In genomic region chr12:49320411-49321103, GRCh38 we compare ENCODE assay signal across 8 cellular contexts. TPM values are rescaled to one million over a fixed set of nuclear protein-coding genes. Genes with fewer than 3 reads are reported as not detected.
A peak's percentile ranks its signal among the peaks of the same experiment; 100 is the strongest.
DNase-seq lines count a peak whose midpoint lies in the region; ATAC-seq, FAIRE-seq and TF ChIP-seq lines count a peak whose summit lies in the region.
"Not testable (repeated sequence)": the region's sequence is repeated elsewhere in the genome, so short reads cannot be mapped to it uniquely, and the experiment has no call there.
"Had no signal": no experiment of that assay in that cellular context is flagged by ENCODE, and none has a peak within 500 bp of the region (broad histone marks: within the 10 kb centered on the region; RNA-seq: fewer than 3 reads in every experiment).

No MANE protein-coding gene starts in this region.

- TF ChIP-seq RAD21 in K562 (CRISPR knock-in tag; conservative IDR thresholded peaks at IDR 0.05 in 1 of 2, IDR thresholded peaks at IDR 0.05 in 1 of 2), result not testable (repeated sequence)

- WGBS in K562 (ENCODE audit: insufficient coverage, low coverage, missing lambda C conversion rate), result 77% methylated on average over 9 of the region's 9 CpGs

- peaks cover 13% of the 10 kb centered on the region for H3K36me3 Mint-ChIP-seq in Caco-2 (ENCODE audit: insufficient read depth, unreplicated experiment)
- not testable (repeated sequence) for H3K36me3 Mint-ChIP-seq in activated CD4-positive, alpha-beta T cell treated with anti-CD3 and anti-CD28 coated beads, Interleukin-2, amount 10 ng/mL, durations not matched to agents 24 days and 14 days (ENCODE audit: low read depth); memory B cell; neural crest cell (ENCODE audit: low read depth)
- peaks cover 14% of the 10 kb centered on the region for H3K36me3 Mint-ChIP-seq in activated T-helper 2 cell treated with anti-CD3 and anti-CD28 coated beads, Interferon-gamma antibody, Interleukin-2, Interleukin-4, amounts not matched to agents 10 μg/mL and 5 μg/mL and 100 μg/mL, durations not matched to agents 14 hours and 24 hours and 36 hours (ENCODE audit: low read depth)
- peaks cover 14% of the 10 kb centered on the region for H3K36me3 Mint-ChIP-seq in stimulated activated effector memory CD8-positive, alpha-beta T cell treated with anti-CD3 and anti-CD28 coated beads, Interleukin-12 subunit alpha, Interleukin-12 subunit beta, amount 100 ng/mL, for 72 hours

- not testable (repeated sequence) for H3K9ac ChIP-seq in K562 (ENCODE audit: insufficient read depth in 1 of 2, low read depth in 2 of 2, low read length in 2 of 2)

- POLR2A ChIA-PET in Caco-2 (lab: Charles Lee), result not testable (repeated sequence)
- POLR2A ChIA-PET in K562 (lab: Yijun Ruan, JAX), result interaction anchor here (0.9 to 2.9 kb wide), 3 partner anchors 15 to 54 kb away, joined by 3 to 21 read pairs (median 3); no protein-coding TSS in a partner anchor

- CTCF ChIA-PET in Caco-2 (lab: Charles Lee), result interaction anchor here (0.7 kb wide), 1 partner anchor 204 kb away, joined by 3 read pairs; no protein-coding TSS in a partner anchor
- CTCF ChIA-PET in K562 (lab: Yijun Ruan, JAX; ENCODE audit: low intra/inter-chr PET ratio), result interaction anchor here (0.7 kb wide), 1 partner anchor 329 kb away, joined by 3 read pairs; no protein-coding TSS in a partner anchor

- TF ChIP-seq POLR2A in K562 (conservative IDR thresholded peaks at IDR 0.05), result not testable (repeated sequence)

- not testable (repeated sequence) for H3K4me3 ChIP-seq in Caco-2 (ENCODE audit: low read depth, low read length); K562

- peaks cover 22% of the 10 kb centered on the region for H3K79me2 ChIP-seq in K562 (ENCODE audit: control insufficient read depth, insufficient read depth, low read length)

- FAIRE-seq in K562 (lab: Jason Lieb, UNC), result not testable (repeated sequence)

- not testable (repeated sequence) for H2AFZ ChIP-seq in K562 (ENCODE audit: low read depth, low read length)

- H4K20me1 ChIP-seq in K562 (replicated peaks; ENCODE audit: control insufficient read depth, insufficient read depth, low read length), result not testable (repeated sequence)

- H3K4me3 Mint-ChIP-seq in Caco-2 (ENCODE audit: unreplicated experiment) (peak overlapping the region; percentile 17), memory B cell (peak overlapping the region; percentile 17), neural crest cell (peak overlapping the region; percentile 52)
- H3K4me3 Mint-ChIP-seq in activated CD4-positive, alpha-beta T cell treated with anti-CD3 and anti-CD28 coated beads, Interleukin-2, amount 10 ng/mL, durations not matched to agents 24 days and 14 days, result peak overlapping the region; percentile 40
- H3K4me3 Mint-ChIP-seq in activated T-helper 2 cell treated with anti-CD3 and anti-CD28 coated beads, Interferon-gamma antibody, Interleukin-2, Interleukin-4, amounts not matched to agents 10 μg/mL and 5 μg/mL and 100 μg/mL, durations not matched to agents 14 hours and 24 hours and 36 hours (ENCODE audit: low read depth), result peak overlapping the region; percentile 35
- H3K4me3 Mint-ChIP-seq in stimulated activated effector memory CD8-positive, alpha-beta T cell treated with anti-CD3 and anti-CD28 coated beads, Interleukin-12 subunit alpha, Interleukin-12 subunit beta, amount 100 ng/mL, for 72 hours, result peak overlapping the region; percentile 92

- not testable (repeated sequence) for TF ChIP-seq EP300 in K562 (IDR thresholded peaks at IDR 0.05; ENCODE audit: low read length)

- in situ Hi-C loops in K562 (cut with MboI), result not testable (repeated sequence)

- not testable (repeated sequence) for H3K9me1 ChIP-seq in K562 (ENCODE audit: control insufficient read depth, insufficient read depth, low read length)

- not testable (repeated sequence) for H3K9me3 Mint-ChIP-seq in Caco-2 (ENCODE audit: unreplicated experiment); activated CD4-positive, alpha-beta T cell treated with anti-CD3 and anti-CD28 coated beads, Interleukin-2, amount 10 ng/mL, durations not matched to agents 24 days and 14 days; activated T-helper 2 cell treated with anti-CD3 and anti-CD28 coated beads, Interferon-gamma antibody, Interleukin-2, Interleukin-4, amounts not matched to agents 10 μg/mL and 5 μg/mL and 100 μg/mL, durations not matched to agents 14 hours and 24 hours and 36 hours; memory B cell; neural crest cell; stimulated activated effector memory CD8-positive, alpha-beta T cell treated with anti-CD3 and anti-CD28 coated beads, Interleukin-12 subunit alpha, Interleukin-12 subunit beta, amount 100 ng/mL, for 72 hours

- not testable (repeated sequence) for DNase-seq in Caco-2; activated CD4-positive, alpha-beta T cell treated with anti-CD3 and anti-CD28 coated beads, Interleukin-2, amount 10 ng/mL, durations not matched to agents 24 days and 14 days; activated T-helper 2 cell treated with anti-CD3 and anti-CD28 coated beads, Interferon-gamma antibody, Interleukin-2, Interleukin-4, amounts not matched to agents 10 μg/mL and 5 μg/mL and 100 μg/mL, durations not matched to agents 14 hours and 24 hours and 36 hours (ENCODE audit: low spot score); K562 (ENCODE audit: extremely low read depth in 1 of 4, low spot score in 3 of 4); memory B cell (ENCODE audit: low spot score in 2 of 2); neural crest cell (ENCODE audit: low read depth, low spot score); stimulated activated effector memory CD8-positive, alpha-beta T cell treated with anti-CD3 and anti-CD28 coated beads, Interleukin-12 subunit alpha, Interleukin-12 subunit beta, amount 100 ng/mL, for 72 hours (ENCODE audit: low spot score in 2 of 2)

- not testable (repeated sequence) for ATAC-seq in K562; memory B cell (ENCODE audit: low read depth); stimulated activated effector memory CD8-positive, alpha-beta T cell treated with anti-CD3 and anti-CD28 coated beads, Interleukin-12 subunit alpha, Interleukin-12 subunit beta, amount 100 ng/mL, for 72 hours

- H3K27ac ChIP-seq in K562 (ENCODE audit: extremely low read depth, low read depth, low read length), result not testable (repeated sequence)

- H3K4me1 Mint-ChIP-seq in Caco-2 (ENCODE audit: low read depth, unreplicated experiment), result not testable (repeated sequence)
- H3K4me1 Mint-ChIP-seq in activated CD4-positive, alpha-beta T cell treated with anti-CD3 and anti-CD28 coated beads, Interleukin-2, amount 10 ng/mL, durations not matched to agents 24 days and 14 days, result peaks cover 22% of the 10 kb centered on the region
- peaks cover 12% of the 10 kb centered on the region for H3K4me1 Mint-ChIP-seq in activated T-helper 2 cell treated with anti-CD3 and anti-CD28 coated beads, Interferon-gamma antibody, Interleukin-2, Interleukin-4, amounts not matched to agents 10 μg/mL and 5 μg/mL and 100 μg/mL, durations not matched to agents 14 hours and 24 hours and 36 hours (ENCODE audit: low read depth)
- H3K4me1 Mint-ChIP-seq in memory B cell, result peaks cover 14% of the 10 kb centered on the region
- H3K4me1 Mint-ChIP-seq in neural crest cell, result peaks cover 24% of the 10 kb centered on the region
- peaks cover 33% of the 10 kb centered on the region for H3K4me1 Mint-ChIP-seq in stimulated activated effector memory CD8-positive, alpha-beta T cell treated with anti-CD3 and anti-CD28 coated beads, Interleukin-12 subunit alpha, Interleukin-12 subunit beta, amount 100 ng/mL, for 72 hours

- intact Hi-C loops in Caco-2 (cut with micrococcal nuclease; ENCODE audit: unreplicated experiment); activated CD4-positive, alpha-beta T cell treated with anti-CD3 and anti-CD28 coated beads, Interleukin-2, amount 10 ng/mL, durations not matched to agents 24 days and 14 days (cut with micrococcal nuclease); activated T-helper 2 cell treated with anti-CD3 and anti-CD28 coated beads, Interferon-gamma antibody, Interleukin-2, Interleukin-4, amounts not matched to agents 10 μg/mL and 5 μg/mL and 100 μg/mL, durations not matched to agents 14 hours and 24 hours and 36 hours (cut with micrococcal nuclease); K562 (cut with micrococcal nuclease): not testable (repeated sequence)

- not testable (repeated sequence) for H3K4me2 ChIP-seq in K562 (ENCODE audit: insufficient read depth, low read length)

- not testable (repeated sequence) for H3K36me3 ChIP-seq in Caco-2 (ENCODE audit: control insufficient read depth, insufficient read depth, low read length)
- H3K36me3 ChIP-seq in K562 (ENCODE audit: control insufficient read depth, insufficient read depth, low read length), result peaks cover 15% of the 10 kb centered on the region; the same call in 2 of the 3 replicates

- not testable (repeated sequence) for TF ChIP-seq CTCF in Caco-2 (IDR thresholded peaks at IDR 0.05; ENCODE audit: insufficient read depth in 1 of 2, low read depth in 1 of 2, low read length in 1 of 2, severe bottlenecking in 1 of 2, unreplicated experiment in 1 of 2); K562 (IDR thresholded peaks at IDR 0.05 in 2 of 3, conservative IDR thresholded peaks at IDR 0.05 in 1 of 3; ENCODE audit: insufficient read depth in 2 of 3, low read depth in 1 of 3, low read length in 3 of 3); neural crest cell (conservative IDR thresholded peaks at IDR 0.05)

- H3K27me3 ChIP-seq in Caco-2 (replicated peaks; ENCODE audit: control insufficient read depth, insufficient read depth, low read length); K562 (ENCODE audit: control insufficient read depth in 2 of 2, insufficient read depth in 2 of 2, low read length in 2 of 2): not testable (repeated sequence)

- BruUV-seq in Caco-2 (replicated peaks; lab: Mats Ljungman, UMichigan); K562 (replicated peaks; lab: Mats Ljungman, UMichigan): not testable (repeated sequence)

- H3K4me1 ChIP-seq in Caco-2, result not testable (repeated sequence)
- peaks cover 5 to 13% of the 10 kb centered on the region in 2 experiments; a peak in 3 of 5 replicates for H3K4me1 ChIP-seq in K562 (replicated peaks in 1 of 2; ENCODE audit: control insufficient read depth in 2 of 2, insufficient read depth in 2 of 2, low read length in 2 of 2)

- H3K27ac Mint-ChIP-seq in Caco-2 (ENCODE audit: unreplicated experiment); activated CD4-positive, alpha-beta T cell treated with anti-CD3 and anti-CD28 coated beads, Interleukin-2, amount 10 ng/mL, durations not matched to agents 24 days and 14 days; activated T-helper 2 cell treated with anti-CD3 and anti-CD28 coated beads, Interferon-gamma antibody, Interleukin-2, Interleukin-4, amounts not matched to agents 10 μg/mL and 5 μg/mL and 100 μg/mL, durations not matched to agents 14 hours and 24 hours and 36 hours; memory B cell; neural crest cell (ENCODE audit: unreplicated experiment); stimulated activated effector memory CD8-positive, alpha-beta T cell treated with anti-CD3 and anti-CD28 coated beads, Interleukin-12 subunit alpha, Interleukin-12 subunit beta, amount 100 ng/mL, for 72 hours: not testable (repeated sequence)

- H3K27me3 Mint-ChIP-seq in Caco-2 (ENCODE audit: insufficient read depth, unreplicated experiment); activated CD4-positive, alpha-beta T cell treated with anti-CD3 and anti-CD28 coated beads, Interleukin-2, amount 10 ng/mL, durations not matched to agents 24 days and 14 days; activated T-helper 2 cell treated with anti-CD3 and anti-CD28 coated beads, Interferon-gamma antibody, Interleukin-2, Interleukin-4, amounts not matched to agents 10 μg/mL and 5 μg/mL and 100 μg/mL, durations not matched to agents 14 hours and 24 hours and 36 hours (ENCODE audit: low read depth); memory B cell: not testable (repeated sequence)
- peaks cover 14% of the 10 kb centered on the region for H3K27me3 Mint-ChIP-seq in neural crest cell (ENCODE audit: low read depth)

- H3K9me3 ChIP-seq in Caco-2; K562 (replicated peaks; ENCODE audit: control insufficient read depth, insufficient read depth, low read depth, low read length): not testable (repeated sequence)

RNA-seq across cellular contexts. Expression of gene TROAP, which starts 2.5 kb away (rescaled TPM):
- total RNA-seq in Caco-2 (2022) (134 and 135 TPM in 2 replicates), K562 (2014; rRNA removed) (60.4 and 60.8 TPM in 2 replicates), K562 (2014; rRNA removed; fragmentation: Illumina TruSeq; extraction: Trizol) (39.0 and 56.5 TPM in 2 replicates), K562 (2015; rRNA removed; fragmentation: Illumina TruSeq; extraction: Trizol) (59.2 and 59.8 TPM in 2 replicates), K562 (2021) (72.9 and 83.0 TPM in 2 replicates), neural crest cell (88.0 and 91.2 TPM in 2 replicates)
- 49.9 and 51.6 TPM in 2 replicates for total RNA-seq in activated CD4-positive, alpha-beta T cell treated with anti-CD3 and anti-CD28 coated beads, Interleukin-2, amount 10 ng/mL, durations not matched to agents 24 days and 14 days
- total RNA-seq in activated T-helper 2 cell treated with anti-CD3 and anti-CD28 coated beads, Interferon-gamma antibody, Interleukin-2, Interleukin-4, amounts not matched to agents 10 μg/mL and 5 μg/mL and 100 μg/mL, durations not matched to agents 14 hours and 24 hours and 36 hours, result 58.3 and 59.3 TPM in 2 replicates
- 116 and 289 TPM in 2 replicates for total RNA-seq in K562 (2011; cell fraction: chromatin; rRNA removed; ENCODE audit: low replicate concordance)
- total RNA-seq in K562 (2011; cell fraction: nucleolus; rRNA removed), result 173 and 178 TPM in 2 replicates
- 141 and 151 TPM in 2 replicates for total RNA-seq in K562 (2011; cell fraction: nucleoplasm; rRNA removed)
- polyA plus RNA-seq in K562 (2011; rRNA removed) (46.4 and 61.0 TPM in 2 replicates), K562 (2014; fragmentation: Illumina TruSeq; extraction: Trizol) (171 and 183 TPM in 2 replicates), K562 (2014; fragmentation: Nextera tagmentation; extraction: Ambion mirVana) (10 to 100 TPM; 52.1 to 53.7 TPM), K562 (2014; rRNA removed) (101 and 112 TPM in 2 replicates)
- polyA plus RNA-seq in K562 (2011; cell fraction: cytosol; rRNA removed), result 34.7 and 45.0 TPM in 2 replicates
- 167 and 238 TPM in 2 replicates for polyA plus RNA-seq in K562 (2011; cell fraction: nucleus; rRNA removed)
- 67.5 and 72.2 TPM in 2 replicates for polyA plus RNA-seq in K562 (2012)
- 26.0 and 27.1 TPM in 2 replicates for polyA minus RNA-seq in K562 (2011; rRNA and poly(A)+ RNA removed)
- 28.1 and 36.8 TPM in 2 replicates for polyA minus RNA-seq in K562 (2011; cell fraction: cytosol; rRNA and poly(A)+ RNA removed)
- 70.8 and 123 TPM in 2 replicates for polyA minus RNA-seq in K562 (2011; cell fraction: nucleus; rRNA and poly(A)+ RNA removed)

RNA-seq across cellular contexts. Expression of gene C1QL4, which starts 16.4 kb away (rescaled TPM):
- total RNA-seq in Caco-2 (2022), result 2.6 and 3.6 TPM in 2 replicates
- not detected in 2 replicates for total RNA-seq in activated CD4-positive, alpha-beta T cell treated with anti-CD3 and anti-CD28 coated beads, Interleukin-2, amount 10 ng/mL, durations not matched to agents 24 days and 14 days
- not detected in 2 replicates for total RNA-seq in activated T-helper 2 cell treated with anti-CD3 and anti-CD28 coated beads, Interferon-gamma antibody, Interleukin-2, Interleukin-4, amounts not matched to agents 10 μg/mL and 5 μg/mL and 100 μg/mL, durations not matched to agents 14 hours and 24 hours and 36 hours
- 0.77 and 1.9 TPM in 2 replicates for total RNA-seq in K562 (2011; cell fraction: chromatin; rRNA removed; ENCODE audit: low replicate concordance)
- 2.7 and 2.8 TPM in 2 replicates for total RNA-seq in K562 (2011; cell fraction: nucleolus; rRNA removed)
- total RNA-seq in K562 (2011; cell fraction: nucleoplasm; rRNA removed), result 1.3 and 1.9 TPM in 2 replicates
- 2.0 and 2.1 TPM in 2 replicates for total RNA-seq in K562 (2014; rRNA removed)
- total RNA-seq in K562 (2014; rRNA removed; fragmentation: Illumina TruSeq; extraction: Trizol), result 0.10 and 0.15 TPM in 2 replicates
- total RNA-seq in K562 (2015; rRNA removed; fragmentation: Illumina TruSeq; extraction: Trizol), result 0.14 and 0.23 TPM in 2 replicates
- 1.4 and 1.5 TPM in 2 replicates for total RNA-seq in K562 (2021)
- 0.35 and 0.81 TPM in 2 replicates for polyA plus RNA-seq in K562 (2011; rRNA removed)
- 0.75 and 1.8 TPM in 2 replicates for polyA plus RNA-seq in K562 (2011; cell fraction: cytosol; rRNA removed)
- 2.0 and 2.9 TPM in 2 replicates for polyA plus RNA-seq in K562 (2011; cell fraction: nucleus; rRNA removed)
- polyA plus RNA-seq in K562 (2012), result 0.64 and 1.00 TPM in 2 replicates
- 0.31 and 0.61 TPM in 2 replicates for polyA plus RNA-seq in K562 (2014; fragmentation: Illumina TruSeq; extraction: Trizol)
- under 1 TPM; 0.08 to 0.10 TPM for polyA plus RNA-seq in K562 (2014; fragmentation: Nextera tagmentation; extraction: Ambion mirVana)
- polyA plus RNA-seq in K562 (2014; rRNA removed), result 1.2 and 1.3 TPM in 2 replicates
- 0.18 TPM in 1 of 2 replicates, not detected in the other for polyA minus RNA-seq in K562 (2011; rRNA and poly(A)+ RNA removed)
- polyA minus RNA-seq in K562 (2011; cell fraction: cytosol; rRNA and poly(A)+ RNA removed), result 0.38 and 1.0 TPM in 2 replicates
- 0.94 and 1.00 TPM in 2 replicates for polyA minus RNA-seq in K562 (2011; cell fraction: nucleus; rRNA and poly(A)+ RNA removed)
- 0.63 and 0.80 TPM in 2 replicates for total RNA-seq in neural crest cell

RNA-seq across cellular contexts. Expression of gene PRPH, which starts 25.6 kb away (rescaled TPM):
- total RNA-seq in Caco-2 (2022) (3.2 and 4.9 TPM in 2 replicates), K562 (2014; rRNA removed) (0.27 and 1.3 TPM in 2 replicates), K562 (2014; rRNA removed; fragmentation: Illumina TruSeq; extraction: Trizol) (0.36 and 0.51 TPM in 2 replicates), K562 (2015; rRNA removed; fragmentation: Illumina TruSeq; extraction: Trizol) (0.41 TPM in 1 of 2 replicates, not detected in the other), K562 (2021) (0.81 and 1.6 TPM in 2 replicates), neural crest cell (0.70 and 1.3 TPM in 2 replicates)
- 0.23 TPM in 1 of 2 replicates, not detected in the other for total RNA-seq in activated CD4-positive, alpha-beta T cell treated with anti-CD3 and anti-CD28 coated beads, Interleukin-2, amount 10 ng/mL, durations not matched to agents 24 days and 14 days
- total RNA-seq in activated T-helper 2 cell treated with anti-CD3 and anti-CD28 coated beads, Interferon-gamma antibody, Interleukin-2, Interleukin-4, amounts not matched to agents 10 μg/mL and 5 μg/mL and 100 μg/mL, durations not matched to agents 14 hours and 24 hours and 36 hours, result not detected in 2 replicates
- not detected in 2 replicates for total RNA-seq in K562 (2011; cell fraction: chromatin; rRNA removed; ENCODE audit: low replicate concordance)
- 0.13 and 0.67 TPM in 2 replicates for total RNA-seq in K562 (2011; cell fraction: nucleolus; rRNA removed)
- 0.81 TPM in 1 of 2 replicates, not detected in the other for total RNA-seq in K562 (2011; cell fraction: nucleoplasm; rRNA removed)
- polyA plus RNA-seq in K562 (2011; rRNA removed) (0.71 and 1.4 TPM in 2 replicates), K562 (2014; fragmentation: Illumina TruSeq; extraction: Trizol) (0.97 and 1.3 TPM in 2 replicates), K562 (2014; fragmentation: Nextera tagmentation; extraction: Ambion mirVana) (1 to 10 TPM; 1.8 to 1.9 TPM), K562 (2014; rRNA removed) (1.3 TPM in 2 replicates)
- polyA plus RNA-seq in K562 (2011; cell fraction: cytosol; rRNA removed), result 1.2 and 2.7 TPM in 2 replicates
- polyA plus RNA-seq in K562 (2011; cell fraction: nucleus; rRNA removed), result 0.65 and 1.4 TPM in 2 replicates
- polyA plus RNA-seq in K562 (2012), result 1.1 and 4.3 TPM in 2 replicates
- 0.84 TPM in 1 of 2 replicates, not detected in the other for polyA minus RNA-seq in K562 (2011; rRNA and poly(A)+ RNA removed)
- not detected in 2 replicates for polyA minus RNA-seq in K562 (2011; cell fraction: cytosol; rRNA and poly(A)+ RNA removed)
- not detected in 2 replicates for polyA minus RNA-seq in K562 (2011; cell fraction: nucleus; rRNA and poly(A)+ RNA removed)
- total RNA-seq: HFFc6 had no signal

RNA-seq across cellular contexts. Expression of gene DNAJC22, which starts 26.1 kb away (rescaled TPM):
- total RNA-seq in Caco-2 (2022) (40.6 and 47.7 TPM in 2 replicates), K562 (2014; rRNA removed) (0.50 and 0.69 TPM in 2 replicates), K562 (2014; rRNA removed; fragmentation: Illumina TruSeq; extraction: Trizol) (0.47 and 0.99 TPM in 2 replicates), K562 (2015; rRNA removed; fragmentation: Illumina TruSeq; extraction: Trizol) (0.40 and 0.45 TPM in 2 replicates), K562 (2021) (0.62 and 0.69 TPM in 2 replicates), neural crest cell (0.32 and 0.35 TPM in 2 replicates)
- total RNA-seq in activated CD4-positive, alpha-beta T cell treated with anti-CD3 and anti-CD28 coated beads, Interleukin-2, amount 10 ng/mL, durations not matched to agents 24 days and 14 days, result not detected in 2 replicates
- total RNA-seq in activated T-helper 2 cell treated with anti-CD3 and anti-CD28 coated beads, Interferon-gamma antibody, Interleukin-2, Interleukin-4, amounts not matched to agents 10 μg/mL and 5 μg/mL and 100 μg/mL, durations not matched to agents 14 hours and 24 hours and 36 hours, result 0.09 TPM in 1 of 2 replicates, not detected in the other
- total RNA-seq in K562 (2011; cell fraction: chromatin; rRNA removed; ENCODE audit: low replicate concordance), result 2.1 and 4.9 TPM in 2 replicates
- 2.0 and 2.3 TPM in 2 replicates for total RNA-seq in K562 (2011; cell fraction: nucleolus; rRNA removed)
- 1.7 and 2.2 TPM in 2 replicates for total RNA-seq in K562 (2011; cell fraction: nucleoplasm; rRNA removed)
- polyA plus RNA-seq in K562 (2011; rRNA removed) (0.83 and 1.2 TPM in 2 replicates), K562 (2014; fragmentation: Illumina TruSeq; extraction: Trizol) (0.36 and 0.61 TPM in 2 replicates), K562 (2014; fragmentation: Nextera tagmentation; extraction: Ambion mirVana) (under 1 TPM; 0.10 to 0.15 TPM), K562 (2014; rRNA removed) (0.36 and 0.98 TPM in 2 replicates)
- polyA plus RNA-seq in K562 (2011; cell fraction: cytosol; rRNA removed), result 0.80 and 0.89 TPM in 2 replicates
- polyA plus RNA-seq in K562 (2011; cell fraction: nucleus; rRNA removed), result 0.98 and 2.8 TPM in 2 replicates
- polyA plus RNA-seq in K562 (2012), result 0.30 and 0.51 TPM in 2 replicates
- 0.57 and 0.84 TPM in 2 replicates for polyA minus RNA-seq in K562 (2011; rRNA and poly(A)+ RNA removed)
- polyA minus RNA-seq in K562 (2011; cell fraction: cytosol; rRNA and poly(A)+ RNA removed), result 0.73 and 0.95 TPM in 2 replicates
- 0.33 and 0.67 TPM in 2 replicates for polyA minus RNA-seq in K562 (2011; cell fraction: nucleus; rRNA and poly(A)+ RNA removed)

RNA-seq across cellular contexts. Expression of gene SPATS2, which starts 46.7 kb away (rescaled TPM):
- total RNA-seq in Caco-2 (2022) (43.1 and 48.9 TPM in 2 replicates), K562 (2014; rRNA removed) (9.7 and 12.5 TPM in 2 replicates), K562 (2014; rRNA removed; fragmentation: Illumina TruSeq; extraction: Trizol) (18.3 and 20.3 TPM in 2 replicates), K562 (2015; rRNA removed; fragmentation: Illumina TruSeq; extraction: Trizol) (17.8 and 17.9 TPM in 2 replicates), K562 (2021) (14.6 and 16.3 TPM in 2 replicates), neural crest cell (45.2 and 45.7 TPM in 2 replicates)
- total RNA-seq in activated CD4-positive, alpha-beta T cell treated with anti-CD3 and anti-CD28 coated beads, Interleukin-2, amount 10 ng/mL, durations not matched to agents 24 days and 14 days, result 14.5 and 16.2 TPM in 2 replicates
- total RNA-seq in activated T-helper 2 cell treated with anti-CD3 and anti-CD28 coated beads, Interferon-gamma antibody, Interleukin-2, Interleukin-4, amounts not matched to agents 10 μg/mL and 5 μg/mL and 100 μg/mL, durations not matched to agents 14 hours and 24 hours and 36 hours, result 17.9 and 19.3 TPM in 2 replicates
- 49.5 and 94.9 TPM in 2 replicates for total RNA-seq in K562 (2011; cell fraction: chromatin; rRNA removed; ENCODE audit: low replicate concordance)
- 28.2 and 31.3 TPM in 2 replicates for total RNA-seq in K562 (2011; cell fraction: nucleolus; rRNA removed)
- total RNA-seq in K562 (2011; cell fraction: nucleoplasm; rRNA removed), result 38.9 and 51.6 TPM in 2 replicates
- polyA plus RNA-seq in K562 (2011; rRNA removed) (30.0 and 48.2 TPM in 2 replicates), K562 (2014; fragmentation: Illumina TruSeq; extraction: Trizol) (22.6 and 25.3 TPM in 2 replicates), K562 (2014; fragmentation: Nextera tagmentation; extraction: Ambion mirVana) (1 to 10 TPM; 5.4 to 8.7 TPM), K562 (2014; rRNA removed) (14.9 and 17.5 TPM in 2 replicates)
- polyA plus RNA-seq in K562 (2011; cell fraction: cytosol; rRNA removed), result 20.0 and 25.0 TPM in 2 replicates
- 17.1 and 18.6 TPM in 2 replicates for polyA plus RNA-seq in K562 (2011; cell fraction: nucleus; rRNA removed)
- polyA plus RNA-seq in K562 (2012), result 14.7 and 16.8 TPM in 2 replicates
- 41.3 and 51.6 TPM in 2 replicates for polyA minus RNA-seq in K562 (2011; rRNA and poly(A)+ RNA removed)
- polyA minus RNA-seq in K562 (2011; cell fraction: cytosol; rRNA and poly(A)+ RNA removed), result 15.9 and 27.9 TPM in 2 replicates
- 12.3 and 24.8 TPM in 2 replicates for polyA minus RNA-seq in K562 (2011; cell fraction: nucleus; rRNA and poly(A)+ RNA removed)

Comparison
In these comparisons a context has a peak if more than half of its experiments do, and no peak if none do; other contexts are left out.
1. H3K4me3 Mint-ChIP-seq: peak in every context shown above with its lines; median percentile 92 in stimulated activated effector memory CD8-positive, alpha-beta T cell treated with anti-CD3 and anti-CD28 coated beads, Interleukin-12 subunit alpha, Interleukin-12 subunit beta, amount 100 ng/mL, for 72 hours; 52 in neural crest cell; 40 in activated CD4-positive, alpha-beta T cell treated with anti-CD3 and anti-CD28 coated beads, Interleukin-2, amount 10 ng/mL, durations not matched to agents 24 days and 14 days; 35 in activated T-helper 2 cell treated with anti-CD3 and anti-CD28 coated beads, Interferon-gamma antibody, Interleukin-2, Interleukin-4, amounts not matched to agents 10 μg/mL and 5 μg/mL and 100 μg/mL, durations not matched to agents 14 hours and 24 hours and 36 hours; 17 in Caco-2; 17 in memory B cell.